Comparison of ENCODE assay signal across 10 cellular contexts in the genomic region with DNA sequence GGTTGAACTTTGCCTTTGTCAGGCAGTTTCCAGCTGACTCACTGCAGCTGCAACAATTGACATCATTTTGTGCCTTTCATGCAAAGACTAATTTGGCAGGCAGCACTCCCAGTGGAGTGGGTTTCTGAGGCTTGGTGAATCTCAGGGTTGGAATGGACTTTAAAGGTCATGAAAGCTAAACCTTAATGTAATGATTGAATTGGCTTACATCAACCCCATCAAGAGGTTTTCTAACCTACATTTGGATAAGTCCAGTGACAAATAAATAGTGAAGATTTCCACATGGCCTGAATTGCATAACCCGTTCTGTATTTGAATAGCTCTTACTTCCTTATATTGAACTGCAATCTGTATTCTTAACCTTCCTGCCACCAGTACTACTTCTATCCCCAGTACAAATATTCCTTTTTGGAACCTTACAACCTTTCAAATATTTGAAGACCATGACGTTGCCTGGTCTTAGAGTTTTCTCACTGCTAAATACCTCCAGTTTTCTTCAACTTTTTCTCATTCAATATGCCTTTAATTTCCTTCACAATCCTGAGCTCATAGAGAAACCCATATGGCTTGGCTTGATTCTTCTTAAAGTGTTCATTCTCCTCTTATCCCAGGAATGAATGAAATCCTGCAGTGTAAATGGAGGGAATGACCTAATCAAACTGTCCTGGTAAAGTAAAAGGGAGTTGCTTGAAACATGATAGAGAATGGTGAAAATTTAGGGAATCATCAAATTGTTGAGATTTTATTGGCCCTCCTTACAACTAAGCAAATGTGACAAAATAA.
DNase-seq lines count a peak whose midpoint lies in the region; ATAC-seq and TF ChIP-seq lines count a peak whose summit lies in the region.
"Had no signal": no experiment of that assay in that cellular context is flagged by ENCODE, and none has a peak within 500 bp of the region (broad histone marks: within the 10 kb centered on the region; RNA-seq: fewer than 3 reads in every experiment).

No MANE protein-coding gene starts in this region.

- peak in 1 of 2 donors; percentile 73 for TF ChIP-seq EP300 in tibial nerve (IDR thresholded peaks at IDR 0.05)

- no peaks in the 10 kb centered on the region for H3K4me1 Mint-ChIP-seq in endothelial cell (ENCODE audit: unreplicated experiment)
- H3K4me1 Mint-ChIP-seq: activated naive CD8-positive, alpha-beta T cell treated with anti-CD3 and anti-CD28 coated beads for 36 hours had no signal

- peaks cover 1% of the 10 kb centered on the region for H3K27me3 Mint-ChIP-seq in endothelial cell (ENCODE audit: unreplicated experiment)
- H3K27me3 Mint-ChIP-seq: activated naive CD8-positive, alpha-beta T cell treated with anti-CD3 and anti-CD28 coated beads for 36 hours had no signal

- no peaks in the 10 kb centered on the region for H3K27me3 ChIP-seq in tibial nerve

- peak overlapping the region in 1 of 4 donors; percentile 5 for H3K27ac ChIP-seq in tibial nerve

- no peaks in the 10 kb centered on the region for H3K9me3 ChIP-seq in tibial nerve

- H3K4me3 Mint-ChIP-seq in endothelial cell (ENCODE audit: unreplicated experiment) = no peak overlapping the region
- H3K4me3 Mint-ChIP-seq: activated naive CD8-positive, alpha-beta T cell treated with anti-CD3 and anti-CD28 coated beads for 36 hours; T-helper 2 cell treated with Interferon-gamma antibody and Interleukin-4, amounts not matched to agents 5 μg/mL and 100 μg/mL, for 36 hours had no signal

- TF ChIP-seq CTCF in astrocyte of the cerebellum (IDR thresholded peaks at IDR 0.05; ENCODE audit: low read depth, low read length, missing control alignments) (no peak), tibial nerve (IDR thresholded peaks at IDR 0.05) (no peak), endothelial cell (IDR thresholded peaks at IDR 0.05; ENCODE audit: unreplicated experiment) (no peak)

- no peak overlapping the region for H3K4me3 ChIP-seq in astrocyte of the cerebellum (ENCODE audit: low read depth, low read length)
- no peak overlapping the region for H3K4me3 ChIP-seq in tibial nerve

- H3K36me3 ChIP-seq in tibial nerve = no peaks in the 10 kb centered on the region

- ATAC-seq in activated naive CD4-positive, alpha-beta T cell treated with anti-CD3 and anti-CD28 coated beads, Interleukin-2, amount 50 U/mL, for 72 hours = no peak
- no peak for ATAC-seq in GM18517 (IDR thresholded peaks at IDR 0.05; ENCODE audit: unreplicated experiment)

- H3K36me3 Mint-ChIP-seq in endothelial cell (ENCODE audit: low read depth, unreplicated experiment) = no peaks in the 10 kb centered on the region
- no peaks in the 10 kb centered on the region for H3K36me3 Mint-ChIP-seq in activated naive CD4-positive, alpha-beta T cell treated with anti-CD3 and anti-CD28 coated beads, Interleukin-2, amount 50 U/mL, for 72 hours
- H3K36me3 Mint-ChIP-seq: activated naive CD8-positive, alpha-beta T cell treated with anti-CD3 and anti-CD28 coated beads for 36 hours had no signal

- in situ Hi-C loops in astrocyte of the cerebellum (cut with HindIII; ENCODE audit: low sequenced_read_pairs) = no loop called here

- no peaks in the 10 kb centered on the region for H3K9me3 Mint-ChIP-seq in endothelial cell (ENCODE audit: unreplicated experiment)
- peaks cover 8 to 16% of the 10 kb centered on the region in 2 donors for H3K9me3 Mint-ChIP-seq in activated naive CD4-positive, alpha-beta T cell treated with anti-CD3 and anti-CD28 coated beads, Interleukin-2, amount 50 U/mL, for 72 hours
- H3K9me3 Mint-ChIP-seq: activated naive CD8-positive, alpha-beta T cell treated with anti-CD3 and anti-CD28 coated beads for 36 hours had no signal

- peaks cover 0 to 12% (median 0%) of the 10 kb centered on the region in 4 donors for H3K4me1 ChIP-seq in tibial nerve

- no peak overlapping the region for H3K27ac Mint-ChIP-seq in endothelial cell (ENCODE audit: unreplicated experiment)
- H3K27ac Mint-ChIP-seq in activated naive CD4-positive, alpha-beta T cell treated with anti-CD3 and anti-CD28 coated beads, Interleukin-2, amount 50 U/mL, for 72 hours = no peak overlapping the region
- H3K27ac Mint-ChIP-seq: activated naive CD8-positive, alpha-beta T cell treated with anti-CD3 and anti-CD28 coated beads for 36 hours; T-helper 2 cell treated with Interferon-gamma antibody and Interleukin-4, amounts not matched to agents 5 μg/mL and 100 μg/mL, for 36 hours had no signal

- TF ChIP-seq POLR2A in tibial nerve (IDR thresholded peaks at IDR 0.05) = no peak

- 4 to 15% methylated on average over 2 of the region's 2 CpGs for whole genome bisulfite sequencing in tibial nerve, 2 donors

- DNase-seq in LHCN-M2 (ENCODE audit: low read depth) = peak; percentile 86
- DNase-seq in astrocyte of the cerebellum (ENCODE audit: low read depth) = peak; percentile 87
- peak; percentile 73 for DNase-seq in kidney tubule cell (ENCODE audit: low spot score)
- peak; percentile 27 to 60 for DNase-seq in tibial nerve (ENCODE audit: low spot score in 2 of 2)
- DNase-seq in endothelial cell (ENCODE audit: low spot score) = no peak
- no peak for DNase-seq in activated naive CD4-positive, alpha-beta T cell treated with anti-CD3 and anti-CD28 coated beads, Interleukin-2, amount 50 U/mL, for 72 hours (ENCODE audit: low spot score in 2 of 2)
- DNase-seq: activated naive CD8-positive, alpha-beta T cell treated with anti-CD3 and anti-CD28 coated beads for 36 hours; MM.1S had no signal

Comparison
In these comparisons a context has a peak if more than half of its experiments do, and no peak if none do; other contexts are left out.
1. DNase-seq: peak in LHCN-M2 (single experiment), astrocyte of the cerebellum (single experiment), kidney tubule cell (single experiment) and tibial nerve (2 of 2); none in endothelial cell (single experiment) and activated naive CD4-positive, alpha-beta T cell treated with anti-CD3 and anti-CD28 coated beads, Interleukin-2, amount 50 U/mL, for 72 hours (0 of 2).